In the genomic region with DNA sequence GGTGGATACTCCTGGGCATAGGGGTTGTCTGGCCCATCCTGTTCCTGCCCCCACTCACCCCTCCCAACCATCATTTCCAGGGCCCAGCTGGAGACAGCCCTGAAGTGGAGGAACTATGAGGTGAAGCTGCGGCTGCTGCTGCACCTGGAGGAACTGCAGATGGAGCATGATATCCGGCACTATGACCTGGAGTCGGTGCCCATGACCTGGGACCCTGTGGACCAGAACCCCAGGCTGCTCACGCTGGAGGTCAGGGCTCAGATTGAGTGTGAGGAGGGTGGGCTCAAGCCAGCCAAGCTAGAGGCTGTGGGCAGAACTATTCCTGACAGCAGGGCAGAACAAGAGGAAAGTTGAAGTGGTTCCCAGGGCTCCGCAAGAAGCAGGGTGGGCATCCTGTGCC, we compare ENCODE assay signal across 16 cellular contexts. TPM values are rescaled to one million over a fixed set of nuclear protein-coding genes. Genes with fewer than 3 reads are reported as not detected.
DNase-seq lines count a peak whose midpoint lies in the region; ATAC-seq lines count a peak whose summit lies in the region.
"Had no signal": no experiment of that assay in that cellular context is flagged by ENCODE, and none has a peak within 500 bp of the region (broad histone marks: within the 10 kb centered on the region; RNA-seq: fewer than 3 reads in every experiment).

No MANE protein-coding gene starts in this region.

- H3K79me1 ChIP-seq in neuronal stem cell (ENCODE audit: low read depth, low read length) = peaks cover under 1% of the 10 kb centered on the region

- H4K20me1 ChIP-seq in BLaER1 = peaks cover 12% of the 10 kb centered on the region

- no peak overlapping the region for H3K18ac ChIP-seq in neuronal stem cell (ENCODE audit: low read length)

- H2BK15ac ChIP-seq in neuronal stem cell (ENCODE audit: low read length) = no peak overlapping the region

- H3K9me3 Mint-ChIP-seq in T-cell = no peaks in the 10 kb centered on the region
- H3K9me3 Mint-ChIP-seq: CD4-positive, CD25-positive, alpha-beta regulatory T cell; CD8-positive, alpha-beta memory T cell; H9; IgD-negative memory B cell had no signal

- DNase-seq in islet precursor cell = peak; percentile 41
- no peak for DNase-seq in neuronal stem cell (ENCODE audit: low spot score)
- DNase-seq in ureter (ENCODE audit: low spot score) = peak; percentile 28
- DNase-seq in T-cell = no peak
- DNase-seq: C1 segment of cervical spinal cord; Caco-2; CD4-positive, CD25-positive, alpha-beta regulatory T cell; CD8-positive, alpha-beta memory T cell; GOT3; H9 had no signal

- H2AFZ ChIP-seq in neuronal stem cell (ENCODE audit: low read length) = no peak overlapping the region

- H3K9me3 ChIP-seq in BLaER1 (no peaks in the 10 kb centered on the region), neuronal stem cell (replicated peaks in 1 of 2; ENCODE audit: control insufficient read depth in 2 of 2, insufficient read depth in 1 of 2, low read depth in 1 of 2, low read length in 2 of 2) (no peaks in the 10 kb centered on the region)
- H3K9me3 ChIP-seq: Caco-2 had no signal

- H3K4ac ChIP-seq in neuronal stem cell (ENCODE audit: low read length) = no peak overlapping the region

- no peak overlapping the region for H3K23ac ChIP-seq in neuronal stem cell (ENCODE audit: low read depth, low read length, poor library complexity)

- peak overlapping the region; percentile 17 for H3K14ac ChIP-seq in neuronal stem cell (ENCODE audit: low read length)

- H3K36me3 ChIP-seq in BLaER1 (peaks cover 98% of the 10 kb centered on the region), neuronal stem cell (replicated peaks in 1 of 2; ENCODE audit: control insufficient read depth in 2 of 2, insufficient read depth in 2 of 2, low read length in 2 of 2) (peaks cover 47 to 98% of the 10 kb centered on the region in 2 donors)

- H4K8ac ChIP-seq in neuronal stem cell (ENCODE audit: low read depth, low read length) = no peak overlapping the region

- H3K27ac ChIP-seq in BLaER1 = no peak overlapping the region
- H3K27ac ChIP-seq in neuronal stem cell (replicated peaks; ENCODE audit: low read length) = no peak overlapping the region

- H2AK5ac ChIP-seq in neuronal stem cell (ENCODE audit: low read depth, low read length) = no peak overlapping the region

- no peak overlapping the region for H2BK5ac ChIP-seq in neuronal stem cell (ENCODE audit: low read length)

- H2BK120ac ChIP-seq in neuronal stem cell (ENCODE audit: low read depth, low read length) = no peak overlapping the region

- H3K27me3 ChIP-seq in BLaER1 (no peaks in the 10 kb centered on the region), neuronal stem cell (ENCODE audit: control insufficient read depth in 3 of 3, insufficient read depth in 3 of 3, low read depth in 1 of 3, low read length in 3 of 3) (no peaks in the 10 kb centered on the region)

- ATAC-seq in GM19455 (IDR thresholded peaks at IDR 0.05; ENCODE audit: unreplicated experiment) (no peak), GM21423 (IDR thresholded peaks at IDR 0.05; ENCODE audit: unreplicated experiment) (no peak), T-cell (replicated peaks in 1 of 4) (no peak)
- ATAC-seq: HepG2 had no signal

- H3K4me2 ChIP-seq in BLaER1 (no peak overlapping the region), neuronal stem cell (ENCODE audit: insufficient read depth, low read length, poor library complexity, severe bottlenecking) (no peak overlapping the region)

- POLR2A ChIA-PET in T-cell (lab: Charles Lee) = no interaction called here

- 0 out of 2 replicates have a peak overlapping the region, but pooled peaks have one; percentile 24 for H3K9ac ChIP-seq in BLaER1
- H3K9ac ChIP-seq in neuronal stem cell (ENCODE audit: low read depth, low read length, poor library complexity) = no peak overlapping the region

- no peak overlapping the region for H3K4me3 Mint-ChIP-seq in T-cell
- H3K4me3 Mint-ChIP-seq: B cell; CD4-positive, CD25-positive, alpha-beta regulatory T cell; CD8-positive, alpha-beta memory T cell; H9; IgD-negative memory B cell had no signal

- peaks cover 44% of the 10 kb centered on the region for H3K36me3 Mint-ChIP-seq in T-cell

- no peak overlapping the region for H3K27ac Mint-ChIP-seq in T-cell
- H3K27ac Mint-ChIP-seq: B cell, IgD-negative memory B cell had no signal

- H4K91ac ChIP-seq in neuronal stem cell (ENCODE audit: low read depth, low read length, poor library complexity) = no peak overlapping the region

- H3K4me1 ChIP-seq in BLaER1 (peaks cover 1% of the 10 kb centered on the region; the same call in 1 of the 2 replicates), neuronal stem cell (ENCODE audit: control insufficient read depth in 2 of 2, insufficient read depth in 1 of 2, low read depth in 1 of 2, low read length in 2 of 2) (no peaks in the 10 kb centered on the region)

- no peak overlapping the region for H3K4me3 ChIP-seq in BLaER1
- no peak overlapping the region for H3K4me3 ChIP-seq in neuronal stem cell (ENCODE audit: low read length in 2 of 2)

- H3K27me3 Mint-ChIP-seq in T-cell = no peaks in the 10 kb centered on the region
- H3K27me3 Mint-ChIP-seq: B cell; CD4-positive, CD25-positive, alpha-beta regulatory T cell; CD8-positive, alpha-beta memory T cell; IgD-negative memory B cell had no signal

- no peak overlapping the region for H2BK12ac ChIP-seq in neuronal stem cell (ENCODE audit: low read length)

- WGBS in neuronal stem cell (ENCODE audit: extremely low coverage in 2 of 2, insufficient read length in 2 of 2, insufficient replicate concordance in 1 of 2), 2 donors = no CpG with 5 or more reads among the region's 5 CpGs

- peaks cover 2 to 12% (median 5%) of the 10 kb centered on the region in 3 donors for H3K4me1 Mint-ChIP-seq in T-cell
- H3K4me1 Mint-ChIP-seq: B cell, IgD-negative memory B cell had no signal

- CTCF ChIA-PET in T-cell (lab: Charles Lee) = no interaction called here

RNA-seq across cellular contexts. Expression of a gene that starts 14.2 kb away (rescaled TPM):
- 62.8 TPM for polyA plus RNA-seq in neuronal stem cell (2013, experiment 1 of 2)
- polyA plus RNA-seq in neuronal stem cell (2013, experiment 2 of 2) = 63.2 TPM
- total RNA-seq in ureter = 187 TPM
- total RNA-seq in T-cell = 10 to 100 TPM in 3 of 5 donors, 1 to 10 TPM in 2; 6.0 to 33.2 (median 12.1) TPM

RNA-seq across cellular contexts. Expression of a gene that starts 18.2 kb away (rescaled TPM):
- 58.9 TPM for polyA plus RNA-seq in neuronal stem cell (2013, experiment 1 of 2)
- polyA plus RNA-seq in neuronal stem cell (2013, experiment 2 of 2) = 58.7 TPM
- total RNA-seq in ureter (92.3 TPM), T-cell (100 to 1,000 TPM in 1 of 5 donors, 10 to 100 TPM in 4; 71.0 to 103 (median 86.1) TPM)

RNA-seq across cellular contexts. Expression of a gene that starts 22.5 kb away (rescaled TPM):
- polyA plus RNA-seq in neuronal stem cell (2013, experiment 1 of 2) = 3.8 TPM
- 3.8 TPM for polyA plus RNA-seq in neuronal stem cell (2013, experiment 2 of 2)
- total RNA-seq in ureter = 0.94 TPM
- total RNA-seq in T-cell = under 1 TPM; 0.15 to 0.77 (median 0.38) TPM
- total RNA-seq: CD4-positive, CD25-positive, alpha-beta regulatory T cell had no signal
- polyA plus RNA-seq: CD4-positive, CD25-positive, alpha-beta regulatory T cell; CD8-positive, alpha-beta memory T cell had no signal

Comparison
In these comparisons a context has a peak if more than half of its experiments do, and no peak if none do; other contexts are left out.
1. DNase-seq: peak in islet precursor cell (single experiment) and ureter (single experiment); none in neuronal stem cell (single experiment) and T-cell (0 of 34).